ENCODE assay signal across 13 cellular contexts in the genomic region with DNA sequence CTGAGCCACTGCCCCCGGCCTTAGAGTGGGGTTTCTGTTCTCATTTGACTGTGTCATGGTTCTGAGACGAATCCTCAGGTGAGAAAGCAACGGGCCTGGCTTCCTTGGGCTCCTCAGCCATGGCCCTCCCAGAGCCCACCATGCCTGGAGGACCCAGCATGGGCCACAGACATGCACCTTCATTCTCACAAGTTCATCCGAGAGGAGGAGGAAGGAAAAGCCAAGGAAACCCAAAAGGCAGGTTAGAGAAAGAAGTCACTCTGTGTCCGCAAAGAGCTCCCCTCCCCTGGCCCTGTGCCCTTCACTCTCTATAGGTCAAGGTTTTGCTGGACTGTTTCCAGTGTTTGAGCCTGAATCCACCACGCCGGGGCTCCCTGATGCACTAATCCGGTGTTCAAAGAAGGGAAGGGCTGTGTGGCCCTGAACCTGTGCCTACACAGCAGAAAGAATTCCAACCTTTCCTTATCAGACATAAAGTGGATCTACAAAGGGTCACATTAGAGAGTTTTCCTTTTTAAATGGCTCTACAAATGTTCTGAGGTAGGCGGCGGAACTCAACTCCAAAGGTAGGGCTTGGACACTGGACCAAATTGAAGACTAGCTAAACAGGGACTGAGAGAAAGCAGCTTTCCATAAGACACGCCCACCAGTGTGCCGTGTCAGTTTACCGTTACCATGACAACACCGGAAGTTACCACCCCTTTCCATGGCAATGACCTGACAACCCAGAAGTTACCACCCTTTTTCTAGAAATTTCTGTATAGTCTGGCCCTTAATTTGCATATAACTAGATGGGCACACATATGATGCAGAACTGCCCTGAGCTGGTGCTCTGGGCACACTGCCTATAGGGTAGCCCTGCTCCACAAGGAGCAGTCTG. TPM values are rescaled to one million over a fixed set of nuclear protein-coding genes. Genes with fewer than 3 reads are reported as not detected.
A peak's percentile ranks its signal among the peaks of the same experiment; 100 is the strongest.
DNase-seq lines count a peak whose midpoint lies in the region; ATAC-seq and TF ChIP-seq lines count a peak whose summit lies in the region.
"Had no signal": no experiment of that assay in that cellular context is flagged by ENCODE, and none has a peak within 500 bp of the region (broad histone marks: within the 10 kb centered on the region; RNA-seq: fewer than 3 reads in every experiment).

No MANE protein-coding gene starts in this region.

- H3K27ac ChIP-seq in RWPE1: peak overlapping the region; percentile 78

- POLR2A ChIA-PET in RWPE1 (lab: Yijun Ruan, JAX; ENCODE audit: low non-redundant PET): no interaction called here

- peaks cover 8% of the 10 kb centered on the region for H3K36me3 Mint-ChIP-seq in memory B cell
- H3K36me3 Mint-ChIP-seq: brain had no signal

- peaks cover 40% of the 10 kb centered on the region for H3K4me1 Mint-ChIP-seq in memory B cell

- peak; percentile 36 for DNase-seq in DMS53 (lab: John Stamatoyannopoulos, UW)
- DNase-seq in DMS53 treated with DMSO at 0.1 percent for 48 hours (lab: John Stamatoyannopoulos, UW; ENCODE audit: unreplicated experiment): no peak
- DNase-seq in H4 (ENCODE audit: low spot score): peak; percentile 23
- DNase-seq in RWPE1 (ENCODE audit: low spot score): no peak
- DNase-seq in memory B cell (ENCODE audit: low spot score in 2 of 2): no peak
- no peak for DNase-seq in GDM1 (lab: John Stamatoyannopoulos, UW)
- DNase-seq in midbrain (lab: John Stamatoyannopoulos, UW): no peak
- DNase-seq: 8988T, H7, nephron progenitor cell had no signal

- H3K4me3 Mint-ChIP-seq in memory B cell: no peak overlapping the region
- H3K4me3 Mint-ChIP-seq: activated T-helper 1 cell treated with anti-CD3 and anti-CD28 coated beads, Interleukin-12 subunit alpha, Interleukin-12 subunit beta, Interleukin-2, Interleukin-4 antibody, amounts not matched to agents 30 ng/mL and 10 ng/mL and 1 ng/mL, durations not matched to agents 14 hours and 24 hours and 36 hours; brain; nephron progenitor cell had no signal

- no peaks in the 10 kb centered on the region for H3K27me3 Mint-ChIP-seq in memory B cell

- CTCF ChIA-PET in RWPE1 (lab: Yijun Ruan, JAX): interaction anchor here (0.7 kb wide), 2 partner anchors 506 to 720 kb away, joined by 3 read pairs; no protein-coding TSS in a partner anchor

- H3K27ac Mint-ChIP-seq in memory B cell: peak overlapping the region; percentile 77
- H3K27ac Mint-ChIP-seq: activated T-helper 1 cell treated with anti-CD3 and anti-CD28 coated beads, Interleukin-12 subunit alpha, Interleukin-12 subunit beta, Interleukin-2, Interleukin-4 antibody, amounts not matched to agents 30 ng/mL and 10 ng/mL and 1 ng/mL, durations not matched to agents 14 hours and 24 hours and 36 hours; brain; nephron progenitor cell had no signal

- H3K9me3 Mint-ChIP-seq in memory B cell: peaks cover 1% of the 10 kb centered on the region
- H3K9me3 Mint-ChIP-seq: activated T-helper 1 cell treated with anti-CD3 and anti-CD28 coated beads, Interleukin-12 subunit alpha, Interleukin-12 subunit beta, Interleukin-2, Interleukin-4 antibody, amounts not matched to agents 30 ng/mL and 10 ng/mL and 1 ng/mL, durations not matched to agents 14 hours and 24 hours and 36 hours had no signal

- ATAC-seq in memory B cell (ENCODE audit: low read depth) (peak; percentile 28), GM21825 (IDR thresholded peaks at IDR 0.05; ENCODE audit: unreplicated experiment) (no peak)

- no peak for TF ChIP-seq CTCF in RWPE1 (conservative IDR thresholded peaks at IDR 0.05; ENCODE audit: low read depth)

RNA-seq across cellular contexts. Expression of a gene that starts 15.9 kb away (rescaled TPM):
- total RNA-seq in H4 (2014; rRNA removed; shearing (Covaris generic)): 0.06 and 0.85 TPM in 2 replicates

RNA-seq across cellular contexts. Expression of a gene that starts 42.4 kb away (rescaled TPM):
- total RNA-seq in H4 (2014; rRNA removed; shearing (Covaris generic)): 20.3 and 24.8 TPM in 2 replicates

Comparison
In these comparisons a context has a peak if more than half of its experiments do, and no peak if none do; other contexts are left out.
1. DNase-seq: peak in DMS53 (single experiment) and H4 (single experiment); none in DMS53 treated with DMSO at 0.1 percent for 48 hours (single experiment), RWPE1 (single experiment), memory B cell (0 of 2), GDM1 (single experiment) and midbrain (single experiment).